Comparison of ENCODE assay signal across 9 cellular contexts in genomic region chr13:48220592-48221300, GRCh38.
DNase-seq lines count a peak whose midpoint lies in the region; ATAC-seq lines count a peak whose summit lies in the region.
"Had no signal": no experiment of that assay in that cellular context is flagged by ENCODE, and none has a peak within 500 bp of the region (broad histone marks: within the 10 kb centered on the region; RNA-seq: fewer than 3 reads in every experiment).

No MANE protein-coding gene starts in this region.

- H3K4me3 Mint-ChIP-seq in stimulated activated naive CD8-positive, alpha-beta T cell treated with anti-CD3 and anti-CD28 coated beads, Interleukin-15, amount 100 ng/mL, for 72 hours, result peak overlapping the region; percentile 81 to 87

- H3K9me3 Mint-ChIP-seq in stimulated activated naive CD8-positive, alpha-beta T cell treated with anti-CD3 and anti-CD28 coated beads, Interleukin-15, amount 100 ng/mL, for 72 hours, result peaks cover 8 to 16% of the 10 kb centered on the region in 2 donors

- H3K27me3 Mint-ChIP-seq in stimulated activated naive CD8-positive, alpha-beta T cell treated with anti-CD3 and anti-CD28 coated beads, Interleukin-15, amount 100 ng/mL, for 72 hours, result no peaks in the 10 kb centered on the region

- peaks cover 45% of the 10 kb centered on the region for H3K4me1 Mint-ChIP-seq in stimulated activated naive CD8-positive, alpha-beta T cell treated with anti-CD3 and anti-CD28 coated beads, Interleukin-15, amount 100 ng/mL, for 72 hours

- H3K27ac Mint-ChIP-seq in stimulated activated naive CD8-positive, alpha-beta T cell treated with anti-CD3 and anti-CD28 coated beads, Interleukin-15, amount 100 ng/mL, for 72 hours, result peak overlapping the region; percentile 96 to 97

- peak; percentile 71 to 73 for ATAC-seq in activated CD4-positive, CD25-positive, alpha-beta regulatory T cell treated with anti-CD3 and anti-CD28 coated beads, Interleukin-2, amount 50 U/mL, for 24 hours
- peak; percentile 94 for ATAC-seq in stimulated activated naive CD8-positive, alpha-beta T cell treated with anti-CD3 and anti-CD28 coated beads, Interleukin-15, amount 100 ng/mL, for 72 hours

- DNase-seq in activated CD4-positive, CD25-positive, alpha-beta regulatory T cell treated with anti-CD3 and anti-CD28 coated beads, Interleukin-2, amount 50 U/mL, for 72 hours, result no peak
- DNase-seq in UCSD-AML1 (lab: John Stamatoyannopoulos, UW; ENCODE audit: unreplicated experiment) (peak; percentile 11), islet precursor cell (peak; percentile 84), middle frontal gyrus (ENCODE audit: extremely low spot score, low spot score) (no peak), hypothalamus (lab: John Stamatoyannopoulos, UW) (no peak)
- DNase-seq in stimulated activated naive CD8-positive, alpha-beta T cell treated with anti-CD3 and anti-CD28 coated beads, Interleukin-15, amount 100 ng/mL, for 72 hours, result peak; percentile 21 to 51
- DNase-seq in NK-92 treated with Interleukin-12 subunit alpha and Interleukin-12 subunit beta, amount 100 ng/mL, for 24 hours (lab: John Stamatoyannopoulos, UW), result no peak
- DNase-seq: cerebellar nuclear complex had no signal

Comparison
In these comparisons a context has a peak if more than half of its experiments do, and no peak if none do; other contexts are left out.
1. DNase-seq: peak in UCSD-AML1 (single experiment), islet precursor cell (single experiment) and stimulated activated naive CD8-positive, alpha-beta T cell treated with anti-CD3 and anti-CD28 coated beads, Interleukin-15, amount 100 ng/mL, for 72 hours (2 of 2); none in activated CD4-positive, CD25-positive, alpha-beta regulatory T cell treated with anti-CD3 and anti-CD28 coated beads, Interleukin-2, amount 50 U/mL, for 72 hours (single experiment), middle frontal gyrus (single experiment), NK-92 treated with Interleukin-12 subunit alpha and Interleukin-12 subunit beta, amount 100 ng/mL, for 24 hours (single experiment) and hypothalamus (0 of 51).